In the genomic region with DNA sequence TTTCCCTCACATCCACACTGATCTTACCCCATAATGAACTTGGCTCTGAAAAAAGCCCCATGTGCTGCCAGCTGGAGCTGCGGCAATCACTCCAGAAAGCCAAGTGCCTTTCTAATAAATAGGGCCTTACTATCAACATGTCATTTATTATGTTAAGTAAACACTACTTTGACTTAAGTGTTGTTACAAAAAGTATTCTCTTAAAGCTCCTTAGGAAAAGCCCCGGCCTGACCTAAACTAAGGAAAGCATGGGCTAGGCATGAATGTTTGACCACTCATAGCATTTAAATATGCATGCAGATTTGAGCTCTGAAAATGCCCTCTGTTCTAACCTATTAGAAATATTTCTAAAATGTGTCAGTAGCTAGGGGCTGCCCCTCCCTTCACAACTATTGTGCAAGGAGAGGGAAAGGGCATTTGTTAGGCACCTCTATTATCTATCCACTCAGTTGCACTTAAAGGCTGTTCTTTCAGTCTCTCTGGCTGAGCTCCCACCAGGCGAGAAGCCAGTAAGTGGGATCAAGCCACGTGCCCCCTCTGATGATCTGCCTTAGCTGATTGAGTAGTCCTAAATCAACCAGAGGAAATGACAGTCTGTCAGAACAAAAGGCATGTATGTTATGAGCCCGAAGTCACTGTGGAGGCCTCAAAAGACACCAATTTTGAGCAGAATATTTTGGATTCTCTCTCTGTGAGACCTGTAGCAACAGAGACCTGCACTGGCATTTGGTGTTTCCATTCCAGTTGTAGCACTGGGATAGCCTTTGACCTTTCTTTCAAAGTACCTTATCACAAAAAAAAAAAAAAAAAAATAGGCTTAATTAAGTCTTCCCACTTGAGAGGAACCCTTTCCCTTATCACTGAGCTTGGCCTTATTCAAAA, we compare ENCODE assay signal across 8 cellular contexts.
DNase-seq lines count a peak whose midpoint lies in the region; ATAC-seq, FAIRE-seq and TF ChIP-seq lines count a peak whose summit lies in the region.

No MANE protein-coding gene starts in this region.

- H3K27ac ChIP-seq in WERI-Rb-1 (peak overlapping the region; percentile 50), keratinocyte (ENCODE audit: control insufficient read depth, insufficient read depth, low read length) (peak overlapping the region; percentile 59)

- no peaks in the 10 kb centered on the region for H3K9me1 ChIP-seq in keratinocyte (ENCODE audit: control insufficient read depth, extremely low read depth, insufficient read depth, low read length)

- H3K27me3 ChIP-seq in Loucy (ENCODE audit: insufficient read depth, low read length, poor library complexity, severe bottlenecking): no peaks in the 10 kb centered on the region
- no peaks in the 10 kb centered on the region for H3K27me3 ChIP-seq in WERI-Rb-1 (ENCODE audit: insufficient read depth, low read depth, severe bottlenecking)
- no peaks in the 10 kb centered on the region for H3K27me3 ChIP-seq in keratinocyte (ENCODE audit: control insufficient read depth, extremely low read depth, insufficient read depth, low read length)

- H3K9me3 ChIP-seq in Loucy (ENCODE audit: insufficient read depth, low read depth, low read length) (no peaks in the 10 kb centered on the region), WERI-Rb-1 (ENCODE audit: severe bottlenecking) (peaks cover 2% of the 10 kb centered on the region), keratinocyte (ENCODE audit: control insufficient read depth, low read depth, low read length) (no peaks in the 10 kb centered on the region)

- H4K20me1 ChIP-seq in Loucy (ENCODE audit: insufficient read depth, low read length, poor library complexity, severe bottlenecking) (no peaks in the 10 kb centered on the region), keratinocyte (ENCODE audit: control insufficient read depth, extremely low read depth, insufficient read depth, low read length) (no peaks in the 10 kb centered on the region)

- no peak overlapping the region for H3K4me3 ChIP-seq in Loucy (ENCODE audit: low read length, poor library complexity, severe bottlenecking)
- H3K4me3 ChIP-seq in WERI-Rb-1 (ENCODE audit: low read depth, low read length): no peak overlapping the region
- no peak overlapping the region for H3K4me3 ChIP-seq in keratinocyte (ENCODE audit: control insufficient read depth in 2 of 3, extremely low read depth in 1 of 3, insufficient read depth in 2 of 3, low read depth in 1 of 3, low read length in 3 of 3)

- H3K4me1 ChIP-seq in Loucy (ENCODE audit: insufficient read depth, low read length, poor library complexity, severe bottlenecking) (no peaks in the 10 kb centered on the region), keratinocyte (ENCODE audit: control insufficient read depth, extremely low read depth, insufficient read depth, low read length) (peaks cover 15% of the 10 kb centered on the region)

- DNase-seq in A172 (ENCODE audit: low spot score) (peak; percentile 48), WERI-Rb-1 (peak; percentile 66), keratinocyte (ENCODE audit: low read depth, low spot score) (no peak), NAMALWA (ENCODE audit: low spot score) (no peak), iPS-NIHi11 (ENCODE audit: low spot score) (no peak)
- DNase-seq in stimulated activated naive CD8-positive, alpha-beta T cell treated with anti-CD3 and anti-CD28 coated beads, Interleukin-15, Interleukin-2, amounts not matched to agents 100 U/mL and 50 U/mL, for 24 hours: no peak

- no peak for ATAC-seq in stimulated activated naive CD8-positive, alpha-beta T cell treated with anti-CD3 and anti-CD28 coated beads, Interleukin-15, Interleukin-2, amounts not matched to agents 100 U/mL and 50 U/mL, for 24 hours
- no peak for ATAC-seq in GM21786 (IDR thresholded peaks at IDR 0.05; ENCODE audit: unreplicated experiment)

- H3K79me2 ChIP-seq in Loucy (ENCODE audit: insufficient read depth, low read length): no peaks in the 10 kb centered on the region
- H3K79me2 ChIP-seq in keratinocyte (ENCODE audit: control insufficient read depth, insufficient read depth, low read length): no peaks in the 10 kb centered on the region

- H3K9ac ChIP-seq in Loucy (ENCODE audit: low read depth, low read length, poor library complexity, severe bottlenecking): no peak overlapping the region
- H3K9ac ChIP-seq in keratinocyte (ENCODE audit: control insufficient read depth, extremely low read depth, insufficient read depth, low read length): no peak overlapping the region

- TF ChIP-seq CTCF in Loucy (conservative IDR thresholded peaks at IDR 0.05; ENCODE audit: low read length) (no peak), WERI-Rb-1 (IDR thresholded peaks at IDR 0.05; ENCODE audit: low read depth, low read length) (no peak), keratinocyte (optimal IDR thresholded peaks at IDR 0.05 in 1 of 3, IDR thresholded peaks at IDR 0.05 in 1 of 3, conservative IDR thresholded peaks at IDR 0.05 in 1 of 3; ENCODE audit: extremely low read depth in 1 of 3, insufficient read depth in 2 of 3, low read length in 3 of 3) (no peak)

- H3K4me2 ChIP-seq in Loucy (ENCODE audit: low read depth, low read length, poor library complexity, severe bottlenecking): no peak overlapping the region
- peak overlapping the region; percentile 45 for H3K4me2 ChIP-seq in keratinocyte (ENCODE audit: control insufficient read depth, extremely low read depth, insufficient read depth, low read depth, low read length)

- peak overlapping the region; percentile 13; the same call in 1 of the 2 replicates for H2AFZ ChIP-seq in Loucy (ENCODE audit: low read length)
- H2AFZ ChIP-seq in keratinocyte (ENCODE audit: control insufficient read depth, low read length): no peak overlapping the region

- dilution Hi-C loops in keratinocyte (cut with MboI; ENCODE audit: extremely low pct_ligation_motif_present, low sequenced_read_pairs): no loop called here

- H3F3A ChIP-seq in Loucy (ENCODE audit: low read depth): no peaks in the 10 kb centered on the region

- peak; percentile 88 for FAIRE-seq in keratinocyte (lab: Jason Lieb, UNC)

- no peaks in the 10 kb centered on the region for H3K9me2 ChIP-seq in Loucy (replicated peaks; ENCODE audit: low read depth, low read length)

- no peaks in the 10 kb centered on the region for H3K36me3 ChIP-seq in Loucy (ENCODE audit: insufficient read depth, low read length)
- H3K36me3 ChIP-seq in WERI-Rb-1: no peaks in the 10 kb centered on the region
- peaks cover 3 to 14% of the 10 kb centered on the region in 2 experiments for H3K36me3 ChIP-seq in keratinocyte (ENCODE audit: control insufficient read depth in 2 of 2, extremely low read depth in 1 of 2, insufficient read depth in 2 of 2, low read length in 2 of 2)

Comparison
In these comparisons a context has a peak if more than half of its experiments do, and no peak if none do; other contexts are left out.
1. DNase-seq: peak in A172 (single experiment) and WERI-Rb-1 (single experiment); none in keratinocyte (single experiment), stimulated activated naive CD8-positive, alpha-beta T cell treated with anti-CD3 and anti-CD28 coated beads, Interleukin-15, Interleukin-2, amounts not matched to agents 100 U/mL and 50 U/mL, for 24 hours (single experiment), NAMALWA (single experiment) and iPS-NIHi11 (single experiment).